2 cellular contexts compared by ENCODE assay signal in genomic region chr9:93209576-93210323, GRCh38.
TF ChIP-seq lines count a peak whose summit lies in the region.

No MANE protein-coding gene starts in this region.

TF ChIP-seq in WTC11, 78 proteins besides CTCF, POLR2A, EP300 and RAD21:
- TF ChIP-seq GTF2I (CRISPR knock-in tag; conservative IDR thresholded peaks at IDR 0.05) (no peak), TCF7 (CRISPR knock-in tag; IDR thresholded peaks at IDR 0.05; ENCODE audit: low read depth) (no peak), IRF2 (CRISPR knock-in tag; IDR thresholded peaks at IDR 0.05; ENCODE audit: borderline replicate concordance, low read depth) (no peak), FOXP4 (CRISPR knock-in tag; IDR thresholded peaks at IDR 0.05) (no peak)

TF ChIP-seq in H1, 55 proteins besides CTCF, POLR2A, EP300 and RAD21:
- TF ChIP-seq JUN (IDR thresholded peaks at IDR 0.05; ENCODE audit: low read depth, low read length) (no peak), PHF8 (conservative IDR thresholded peaks at IDR 0.05; ENCODE audit: low read depth, low read length) (no peak), RBBP5 (IDR thresholded peaks at IDR 0.05; ENCODE audit: borderline replicate concordance, low read depth, low read length) (no peak), BACH1 (IDR thresholded peaks at IDR 0.05; ENCODE audit: low read length) (no peak)
